8 cellular contexts compared by ENCODE assay signal in genomic region chr4:130127297-130127696, GRCh38.
"Had no signal": no experiment of that assay in that cellular context is flagged by ENCODE, and none has a peak within 500 bp of the region (broad histone marks: within the 10 kb centered on the region; RNA-seq: fewer than 3 reads in every experiment).

No MANE protein-coding gene starts in this region.

- ATAC-seq: GM23338, HCT116 had no signal

- H3K4me3 ChIP-seq: GM23338, HAP-1 had no signal

- H2AFZ ChIP-seq: GM23338 had no signal

- H3K4me3 Mint-ChIP-seq: GM23338, HFFc6, IgD-negative memory B cell had no signal

- H3K27ac Mint-ChIP-seq: GM23338, HFFc6, IgD-negative memory B cell had no signal

- H3K27ac ChIP-seq: HL-60 had no signal

- H3K27me3 Mint-ChIP-seq: IgD-negative memory B cell had no signal

- DNase-seq: H7, HFFc6, KG1 had no signal

- H3K4me2 ChIP-seq: GM23338 had no signal

- H3K36me3 ChIP-seq: HAP-1 had no signal

- H3K9me3 ChIP-seq: HAP-1 had no signal

- H3K4me1 Mint-ChIP-seq: IgD-negative memory B cell had no signal
